ENCODE assay signal across 8 cellular contexts in genomic region chr9:40583230-40583629, GRCh38.
DNase-seq lines count a peak whose midpoint lies in the region; ATAC-seq, FAIRE-seq and TF ChIP-seq lines count a peak whose summit lies in the region.
"Not testable (repeated sequence)": the region's sequence is repeated elsewhere in the genome, so short reads cannot be mapped to it uniquely, and the experiment has no call there.

No MANE protein-coding gene starts in this region.

- TF ChIP-seq POLR2A in HepG2 (IDR thresholded peaks at IDR 0.05; ENCODE audit: insufficient read depth in 1 of 2, low read depth in 2 of 2, low read length in 2 of 2); stomach (IDR thresholded peaks at IDR 0.05): not testable (repeated sequence)

- H3K4me3 Mint-ChIP-seq in GM23338 = peak overlapping the region; percentile 59
- peak overlapping the region in 2 of 3 donors; percentile 54 to 60 for H3K4me3 Mint-ChIP-seq in T-cell
- peak overlapping the region; percentile 57 for H3K4me3 Mint-ChIP-seq in activated CD4-positive, alpha-beta memory T cell treated with anti-CD3 and anti-CD28 coated beads, Interleukin-2, amount 10 ng/mL, durations not matched to agents 7 days and 5 days
- peak overlapping the region; percentile 47 for H3K4me3 Mint-ChIP-seq in MCF 10A (ENCODE audit: unreplicated experiment)
- peak overlapping the region; percentile 67 for H3K4me3 Mint-ChIP-seq in neural crest cell

- peaks cover 17% of the 10 kb centered on the region; the same call in 1 of the 2 replicates for H3K27me3 ChIP-seq in GM23338 (ENCODE audit: insufficient read depth)
- H3K27me3 ChIP-seq in HepG2 (ENCODE audit: control insufficient read depth in 1 of 2, insufficient read depth in 2 of 2, low read length in 2 of 2); stomach: not testable (repeated sequence)

- H3K9me3 Mint-ChIP-seq in GM23338; T-cell; activated CD4-positive, alpha-beta memory T cell treated with anti-CD3 and anti-CD28 coated beads, Interleukin-2, amount 10 ng/mL, durations not matched to agents 7 days and 5 days; MCF 10A (ENCODE audit: unreplicated experiment); neural crest cell: not testable (repeated sequence)

- CTCF ChIA-PET in T-cell (lab: Charles Lee); activated CD4-positive, alpha-beta memory T cell treated with anti-CD3 and anti-CD28 coated beads, Interleukin-2, amount 10 ng/mL, durations not matched to agents 7 days and 5 days (lab: Charles Lee); MCF 10A (lab: Yijun Ruan, JAX); HepG2 (lab: Yijun Ruan, JAX; ENCODE audit: low intra/inter-chr PET ratio, low total read pairs): not testable (repeated sequence)

- not testable (repeated sequence) for H3K36me3 Mint-ChIP-seq in GM23338 (ENCODE audit: low read depth); T-cell; activated CD4-positive, alpha-beta memory T cell treated with anti-CD3 and anti-CD28 coated beads, Interleukin-2, amount 10 ng/mL, durations not matched to agents 7 days and 5 days (ENCODE audit: low read depth); MCF 10A (ENCODE audit: insufficient read depth, unreplicated experiment); neural crest cell (ENCODE audit: low read depth)

- TF ChIP-seq RAD21 in HepG2 (CRISPR knock-in tag; IDR thresholded peaks at IDR 0.05) = not testable (repeated sequence)

- 55% methylated on average over 5 of the region's 7 CpGs for WGBS in HepG2 (ENCODE audit: low lambda C conversion rate)
- WGBS in stomach, 5 donors = 71 to 92% (median 84%) methylated on average over 2 to 5 of the region's 7 CpGs

- not testable (repeated sequence) for H3K36me3 ChIP-seq in GM23338 (ENCODE audit: insufficient read depth); HepG2 (replicated peaks in 1 of 2; ENCODE audit: control insufficient read depth in 1 of 2, insufficient read depth in 2 of 2, low read length in 2 of 2); stomach

- H3F3A ChIP-seq in GM23338 (replicated peaks; ENCODE audit: low read depth) = not testable (repeated sequence)

- intact Hi-C loops in MCF 10A (cut with micrococcal nuclease); HepG2 (cut with micrococcal nuclease; ENCODE audit: unreplicated experiment); stomach (cut with DNase I; ENCODE audit: low total_unique reads): not testable (repeated sequence)

- not testable (repeated sequence) for H3K9me2 ChIP-seq in GM23338 (ENCODE audit: insufficient read depth)

- H3K27me3 Mint-ChIP-seq in GM23338 (ENCODE audit: insufficient read depth, low read depth, poor library complexity) = peaks cover 11% of the 10 kb centered on the region
- H3K27me3 Mint-ChIP-seq in T-cell; activated CD4-positive, alpha-beta memory T cell treated with anti-CD3 and anti-CD28 coated beads, Interleukin-2, amount 10 ng/mL, durations not matched to agents 7 days and 5 days; MCF 10A (ENCODE audit: insufficient read depth, unreplicated experiment); neural crest cell (ENCODE audit: low read depth): not testable (repeated sequence)

- not testable (repeated sequence) for TF ChIP-seq EP300 in HepG2 (IDR thresholded peaks at IDR 0.05; ENCODE audit: low read depth in 2 of 2, low read length in 2 of 2); HepG2 (CRISPR knock-in tag; IDR thresholded peaks at IDR 0.05; ENCODE audit: borderline replicate concordance); stomach (IDR thresholded peaks at IDR 0.05)

- H3K4me1 ChIP-seq in GM23338 (ENCODE audit: insufficient read depth); HepG2 (ENCODE audit: insufficient read depth, low read length); stomach: not testable (repeated sequence)

- in situ Hi-C loops in HepG2 (cut with HindIII; ENCODE audit: extremely low pct_ligation_motif_present, low pct_unique_long_range_greater_than_20kb) = not testable (repeated sequence)

- H3K9ac ChIP-seq in HepG2 (ENCODE audit: insufficient read depth, low read depth, low read length) = not testable (repeated sequence)

- not testable (repeated sequence) for H4K20me1 ChIP-seq in GM23338 (replicated peaks; ENCODE audit: insufficient read depth); HepG2 (ENCODE audit: insufficient read depth, low read length)

- BruUV-seq in MCF 10A (replicated peaks; lab: Mats Ljungman, UMichigan); HepG2 (replicated peaks; lab: Mats Ljungman, UMichigan): not testable (repeated sequence)

- not testable (repeated sequence) for H3K9me3 ChIP-seq in HepG2 (ENCODE audit: low read length); stomach

- not testable (repeated sequence) for H3K27ac ChIP-seq in GM23338 (ENCODE audit: low read depth); HepG2 (ENCODE audit: extremely low read length, insufficient read depth, low read length); stomach

- H3K4me2 ChIP-seq in GM23338 = peak overlapping the region; percentile 43; the same call in 1 of the 2 replicates
- not testable (repeated sequence) for H3K4me2 ChIP-seq in HepG2 (ENCODE audit: low read depth, low read length)

- TF ChIP-seq CTCF in GM23338 (conservative IDR thresholded peaks at IDR 0.05; ENCODE audit: low read depth in 2 of 2); MCF 10A (IDR thresholded peaks at IDR 0.05; ENCODE audit: unreplicated experiment); HepG2 (CRISPR knock-in tag; IDR thresholded peaks at IDR 0.05); neural crest cell (conservative IDR thresholded peaks at IDR 0.05); stomach (IDR thresholded peaks at IDR 0.05): not testable (repeated sequence)

- H3K4me1 Mint-ChIP-seq in GM23338; T-cell; activated CD4-positive, alpha-beta memory T cell treated with anti-CD3 and anti-CD28 coated beads, Interleukin-2, amount 10 ng/mL, durations not matched to agents 7 days and 5 days; MCF 10A (ENCODE audit: insufficient read depth, unreplicated experiment); neural crest cell: not testable (repeated sequence)

- not testable (repeated sequence) for DNase-seq in GM23338 (ENCODE audit: low spot score); MCF 10A (ENCODE audit: unreplicated experiment); HepG2 (ENCODE audit: low spot score); neural crest cell (ENCODE audit: low read depth, low spot score)
- DNase-seq in T-cell = peak in 1 of 34 experiments; percentile 2
- DNase-seq in activated CD4-positive, alpha-beta memory T cell treated with anti-CD3 and anti-CD28 coated beads, Interleukin-2, amount 10 ng/mL, durations not matched to agents 7 days and 5 days = peak; percentile 21
- DNase-seq in activated gamma-delta T cell treated with Interleukin-2 at 50 U/mL for 16 hours = peak; percentile 3
- DNase-seq in stomach = peak; percentile 25

- not testable (repeated sequence) for ATAC-seq in GM23338; T-cell (replicated peaks in 1 of 4); HepG2

- H2AFZ ChIP-seq in GM23338; HepG2 (ENCODE audit: low read length): not testable (repeated sequence)

- not testable (repeated sequence) for H3K79me2 ChIP-seq in GM23338 (replicated peaks; ENCODE audit: insufficient read depth); HepG2 (ENCODE audit: insufficient read depth, low read length)

- POLR2A ChIA-PET in T-cell (lab: Charles Lee); activated CD4-positive, alpha-beta memory T cell treated with anti-CD3 and anti-CD28 coated beads, Interleukin-2, amount 10 ng/mL, durations not matched to agents 7 days and 5 days (lab: Charles Lee); MCF 10A (lab: Yijun Ruan, JAX); HepG2 (lab: Yijun Ruan, JAX): not testable (repeated sequence)

- not testable (repeated sequence) for FAIRE-seq in HepG2 (lab: Jason Lieb, UNC)

- H3K4me3 ChIP-seq in GM23338; HepG2 (replicated peaks in 1 of 3; ENCODE audit: insufficient read depth in 1 of 3, low read depth in 2 of 3, low read length in 3 of 3); stomach: not testable (repeated sequence)

- H3K27ac Mint-ChIP-seq in GM23338; T-cell; MCF 10A (ENCODE audit: low read depth, unreplicated experiment); neural crest cell (ENCODE audit: unreplicated experiment): not testable (repeated sequence)
- peak overlapping the region; percentile 71 for H3K27ac Mint-ChIP-seq in activated CD4-positive, alpha-beta memory T cell treated with anti-CD3 and anti-CD28 coated beads, Interleukin-2, amount 10 ng/mL, durations not matched to agents 7 days and 5 days

TF ChIP-seq in HepG2, 621 proteins besides CTCF, POLR2A, EP300 and RAD21:
- TF ChIP-seq FOSL2 (CRISPR knock-in tag; IDR thresholded peaks at IDR 0.05) = peak; percentile 42; the same call in 1 of the 2 replicates
